Comparison of ENCODE assay signal across 2 cellular contexts in the genomic region with DNA sequence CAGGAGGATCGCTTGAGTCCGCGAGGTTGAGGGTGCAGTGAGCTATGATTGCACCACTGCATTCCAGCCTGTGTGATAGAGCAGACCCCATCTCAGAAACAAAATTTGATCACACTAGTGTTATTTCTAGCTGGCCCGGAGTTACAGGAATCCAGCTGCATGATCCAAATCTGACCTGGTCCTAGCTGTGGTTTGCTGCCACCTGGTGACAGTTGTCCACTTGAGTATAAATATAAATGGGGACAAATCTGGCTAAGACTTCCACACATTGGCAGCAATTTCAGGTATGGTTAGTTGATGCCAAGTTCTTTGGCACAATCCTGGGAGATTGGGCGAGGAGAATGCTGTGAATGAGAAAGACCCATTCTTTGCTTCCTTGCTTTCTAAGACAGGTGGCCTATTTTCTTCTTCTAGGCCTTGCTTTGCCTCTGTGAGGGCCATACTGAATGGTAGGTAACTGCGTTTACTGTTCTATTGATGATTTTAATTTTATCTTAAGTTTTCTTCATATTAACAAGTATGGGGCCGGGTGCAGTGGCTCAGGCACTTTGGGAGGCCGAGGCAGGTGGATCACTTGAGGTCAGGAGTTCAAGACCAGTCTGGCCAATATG.
TF ChIP-seq lines count a peak whose summit lies in the region.

No MANE protein-coding gene starts in this region.

TF ChIP-seq in HEK293T, 16 proteins besides CTCF, POLR2A, EP300 and RAD21 (continued from another document):
- TF ChIP-seq, protein P1, sequence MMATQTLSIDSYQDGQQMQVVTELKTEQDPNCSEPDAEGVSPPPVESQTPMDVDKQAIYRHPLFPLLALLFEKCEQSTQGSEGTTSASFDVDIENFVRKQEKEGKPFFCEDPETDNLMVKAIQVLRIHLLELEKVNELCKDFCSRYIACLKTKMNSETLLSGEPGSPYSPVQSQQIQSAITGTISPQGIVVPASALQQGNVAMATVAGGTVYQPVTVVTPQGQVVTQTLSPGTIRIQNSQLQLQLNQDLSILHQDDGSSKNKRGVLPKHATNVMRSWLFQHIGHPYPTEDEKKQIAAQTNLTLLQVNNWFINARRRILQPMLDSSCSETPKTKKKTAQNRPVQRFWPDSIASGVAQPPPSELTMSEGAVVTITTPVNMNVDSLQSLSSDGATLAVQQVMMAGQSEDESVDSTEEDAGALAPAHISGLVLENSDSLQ (IDR thresholded peaks at IDR 0.05) = no peak
- TF ChIP-seq FOXA1 (IDR thresholded peaks at IDR 0.05) (no peak), BHLHE40 (IDR thresholded peaks at IDR 0.05; ENCODE audit: borderline replicate concordance) (no peak), FOXM1 (IDR thresholded peaks at IDR 0.05; ENCODE audit: borderline replicate concordance) (no peak), ZNF384 (IDR thresholded peaks at IDR 0.05) (no peak), LEF1 (IDR thresholded peaks at IDR 0.05; ENCODE audit: borderline replicate concordance) (no peak), SUZ12 (IDR thresholded peaks at IDR 0.05) (no peak)

TF ChIP-seq in GM12878, 131 proteins besides CTCF, POLR2A, EP300 and RAD21 (continued from another document):
- TF ChIP-seq SPI1 (IDR thresholded peaks at IDR 0.05; ENCODE audit: borderline replicate concordance, insufficient read depth, low read depth, low read length) = no peak
- TF ChIP-seq SUZ12 (IDR thresholded peaks at IDR 0.05; ENCODE audit: unreplicated experiment) = no peak
- no peak for TF ChIP-seq FOXM1 (IDR thresholded peaks at IDR 0.05; ENCODE audit: low read depth, low read length)
- no peak for TF ChIP-seq ZNF207 (IDR thresholded peaks at IDR 0.05; ENCODE audit: borderline replicate concordance)
- TF ChIP-seq, protein P2, sequence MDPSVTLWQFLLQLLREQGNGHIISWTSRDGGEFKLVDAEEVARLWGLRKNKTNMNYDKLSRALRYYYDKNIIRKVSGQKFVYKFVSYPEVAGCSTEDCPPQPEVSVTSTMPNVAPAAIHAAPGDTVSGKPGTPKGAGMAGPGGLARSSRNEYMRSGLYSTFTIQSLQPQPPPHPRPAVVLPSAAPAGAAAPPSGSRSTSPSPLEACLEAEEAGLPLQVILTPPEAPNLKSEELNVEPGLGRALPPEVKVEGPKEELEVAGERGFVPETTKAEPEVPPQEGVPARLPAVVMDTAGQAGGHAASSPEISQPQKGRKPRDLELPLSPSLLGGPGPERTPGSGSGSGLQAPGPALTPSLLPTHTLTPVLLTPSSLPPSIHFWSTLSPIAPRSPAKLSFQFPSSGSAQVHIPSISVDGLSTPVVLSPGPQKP (IDR thresholded peaks at IDR 0.05; ENCODE audit: low read depth, low read length) = no peak
- peak; percentile 73; the same call in 1 of the 2 replicates for TF ChIP-seq SMC3 (IDR thresholded peaks at IDR 0.05; ENCODE audit: borderline replicate concordance, low read length)
- no peak for TF ChIP-seq MTA3 (IDR thresholded peaks at IDR 0.05; ENCODE audit: borderline replicate concordance, low read length)
- no peak for TF ChIP-seq JUND (IDR thresholded peaks at IDR 0.05; ENCODE audit: low read depth, low read length)
- 0 out of 2 replicates have a peak, but pooled peaks have one; percentile 31 for TF ChIP-seq YY1 (IDR thresholded peaks at IDR 0.05; ENCODE audit: low read depth, low read length)
- no peak for TF ChIP-seq NFYA (IDR thresholded peaks at IDR 0.05; ENCODE audit: borderline replicate concordance, low read depth, low read length)
- no peak for TF ChIP-seq SREBF2 (IDR thresholded peaks at IDR 0.05; ENCODE audit: low read length)
- no peak for TF ChIP-seq RFX5 (IDR thresholded peaks at IDR 0.05; ENCODE audit: low read depth, low read length)
- 0 out of 2 replicates have a peak, but pooled peaks have one; percentile 4 for TF ChIP-seq TCF12 (IDR thresholded peaks at IDR 0.05; ENCODE audit: low read depth, low read length)
- TF ChIP-seq USF2 (IDR thresholded peaks at IDR 0.05; ENCODE audit: borderline replicate concordance, low read depth, low read length) = no peak
- TF ChIP-seq CHD2 (IDR thresholded peaks at IDR 0.05; ENCODE audit: borderline replicate concordance, low read depth, low read length) = no peak
- no peak for TF ChIP-seq NR2F1 (conservative IDR thresholded peaks at IDR 0.05)
- TF ChIP-seq, protein P3, sequence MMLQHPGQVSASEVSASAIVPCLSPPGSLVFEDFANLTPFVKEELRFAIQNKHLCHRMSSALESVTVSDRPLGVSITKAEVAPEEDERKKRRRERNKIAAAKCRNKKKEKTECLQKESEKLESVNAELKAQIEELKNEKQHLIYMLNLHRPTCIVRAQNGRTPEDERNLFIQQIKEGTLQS (IDR thresholded peaks at IDR 0.05; ENCODE audit: borderline replicate concordance, extremely low read depth, low read depth, low read length) = no peak
- TF ChIP-seq POU2F2 (IDR thresholded peaks at IDR 0.05; ENCODE audit: borderline replicate concordance, low read depth, low read length) = no peak
- TF ChIP-seq ASH2L (IDR thresholded peaks at IDR 0.05; ENCODE audit: borderline replicate concordance, low read depth) = no peak
- 0 out of 2 replicates have a peak, but pooled peaks have one; percentile 10 for TF ChIP-seq RUNX3 (IDR thresholded peaks at IDR 0.05; ENCODE audit: low read length)
- TF ChIP-seq ATF7 (IDR thresholded peaks at IDR 0.05; ENCODE audit: low read depth) = no peak
